Comparison of ENCODE assay signal across 19 cellular contexts in genomic region chr3:115785782-115786181, GRCh38.
DNase-seq lines count a peak whose midpoint lies in the region; ATAC-seq and TF ChIP-seq lines count a peak whose summit lies in the region.
"Had no signal": no experiment of that assay in that cellular context is flagged by ENCODE, and none has a peak within 500 bp of the region (broad histone marks: within the 10 kb centered on the region; RNA-seq: fewer than 3 reads in every experiment).

No MANE protein-coding gene starts in this region.

- H3K9me3 Mint-ChIP-seq in endodermal cell (peaks cover 3% of the 10 kb centered on the region), neural crest cell (no peaks in the 10 kb centered on the region)
- H3K9me3 Mint-ChIP-seq: activated naive CD4-positive, alpha-beta T cell treated with anti-CD3 and anti-CD28 coated beads for 36 hours; mesothelial cell of epicardium had no signal

- peak overlapping the region; percentile 51; the same call in 1 of the 2 replicates for H3K4ac ChIP-seq in IMR-90 (ENCODE audit: low read depth, low read length)

- H3K4me3 ChIP-seq in AG10803 (ENCODE audit: low read length) (peak overlapping the region; percentile 7; the same call in 1 of the 2 replicates), IMR-90 (ENCODE audit: insufficient read depth, low read depth, low read length) (no peak overlapping the region), endodermal cell (ENCODE audit: low read length) (no peak overlapping the region), coronary artery (no peak overlapping the region)
- H3K4me3 ChIP-seq: gastroesophageal sphincter had no signal

- H2AK9ac ChIP-seq in IMR-90 (replicated peaks; ENCODE audit: low read depth, low read length, poor library complexity), result no peak overlapping the region

- peak overlapping the region; percentile 84 for H2BK5ac ChIP-seq in IMR-90 (ENCODE audit: low read depth, low read length, poor library complexity, severe bottlenecking)

- TF ChIP-seq POLR2A in IMR-90 (IDR thresholded peaks at IDR 0.05; ENCODE audit: low read depth, low read length), result no peak

- no peak overlapping the region for H2AFZ ChIP-seq in IMR-90 (replicated peaks; ENCODE audit: low read length, poor library complexity)

- peaks cover 3% of the 10 kb centered on the region; the same call in 1 of the 2 replicates for H3K9me1 ChIP-seq in IMR-90 (ENCODE audit: insufficient read depth, low read length)

- H3K4me1 Mint-ChIP-seq in endodermal cell (peaks cover 20% of the 10 kb centered on the region), neural crest cell (peaks cover 35% of the 10 kb centered on the region)

- 0 out of 3 replicates have a peak overlapping the region, but pooled peaks have one; percentile 33 for H2BK15ac ChIP-seq in IMR-90 (ENCODE audit: low read depth, low read length)

- H4K20me1 ChIP-seq in IMR-90 (ENCODE audit: insufficient read depth, low read length), result no peaks in the 10 kb centered on the region

- peaks cover 11% of the 10 kb centered on the region for H3K4me1 ChIP-seq in IMR-90 (ENCODE audit: control insufficient read depth, insufficient read depth, low read length)
- H3K4me1 ChIP-seq in endodermal cell (ENCODE audit: control insufficient read depth, insufficient read depth, low read length), result peaks cover 6% of the 10 kb centered on the region

- H3K23ac ChIP-seq in IMR-90 (ENCODE audit: low read depth, low read length), result no peak overlapping the region

- H3K27ac ChIP-seq in IMR-90 (ENCODE audit: insufficient read depth, low read length) (no peak overlapping the region), endodermal cell (ENCODE audit: low read depth, low read length) (peak overlapping the region; percentile 74), coronary artery (peak overlapping the region in 1 of 2 donors; percentile 90)
- H3K27ac ChIP-seq: WERI-Rb-1 had no signal

- H2AK5ac ChIP-seq in IMR-90 (ENCODE audit: low read depth, low read length), result no peak overlapping the region

- peak overlapping the region; percentile 28; the same call in 1 of the 2 replicates for H2BK20ac ChIP-seq in IMR-90 (ENCODE audit: low read depth, low read length)

- H3K27ac Mint-ChIP-seq in endodermal cell (no peak overlapping the region), neural crest cell (ENCODE audit: unreplicated experiment) (no peak overlapping the region)

- no peak for ATAC-seq in IMR-90 (ENCODE audit: low read depth)
- ATAC-seq in GM19467 (IDR thresholded peaks at IDR 0.05; ENCODE audit: unreplicated experiment), result no peak
- no peak for ATAC-seq in GM19328 (IDR thresholded peaks at IDR 0.05; ENCODE audit: unreplicated experiment)
- ATAC-seq: gastroesophageal sphincter, left colon had no signal

- no peak overlapping the region; the same call in 1 of the 2 replicates for H3K56ac ChIP-seq in IMR-90 (ENCODE audit: extremely low read depth, insufficient read depth, low read length)

- H2BK120ac ChIP-seq in IMR-90 (ENCODE audit: low read depth, low read length), result peak overlapping the region; percentile 87

- CTCF ChIA-PET in IMR-90 (lab: Yijun Ruan, JAX), result interaction anchor here (1.5 kb wide), 1 partner anchor 35 kb away, joined by 4 read pairs; no protein-coding TSS in a partner anchor

- POLR2A ChIA-PET in IMR-90 (lab: Charles Lee; ENCODE audit: unreplicated experiment), result no interaction called here

- H3K18ac ChIP-seq in IMR-90 (ENCODE audit: low read depth, low read length), result peak overlapping the region; percentile 51; the same call in 1 of the 2 replicates

- H4K5ac ChIP-seq in IMR-90 (ENCODE audit: low read depth, low read length), result peak overlapping the region; percentile 19; the same call in 1 of the 2 replicates

- intact Hi-C loops in IMR-90 (cut with micrococcal nuclease), result loop anchor here (1.0 to 10.0 kb wide), 5 partner anchors 79 to 741 kb away; partner anchors contain the start of gene ZBTB20

- H3K14ac ChIP-seq in IMR-90 (replicated peaks; ENCODE audit: low read depth, low read length), result no peak overlapping the region

- H3K36me3 ChIP-seq in IMR-90 (ENCODE audit: control insufficient read depth, insufficient read depth, low read length) (no peaks in the 10 kb centered on the region), endodermal cell (ENCODE audit: control insufficient read depth, insufficient read depth, low read length) (no peaks in the 10 kb centered on the region)
- H3K36me3 ChIP-seq: gastroesophageal sphincter, WERI-Rb-1 had no signal

- H3K36me3 Mint-ChIP-seq in endodermal cell (ENCODE audit: low read depth), result peaks cover 2% of the 10 kb centered on the region
- H3K36me3 Mint-ChIP-seq in neural crest cell (ENCODE audit: low read depth), result no peaks in the 10 kb centered on the region
- H3K36me3 Mint-ChIP-seq: mesothelial cell of epicardium had no signal

- H3K9ac ChIP-seq in IMR-90 (ENCODE audit: low read depth, low read length), result no peak overlapping the region
- no peak overlapping the region for H3K9ac ChIP-seq in endodermal cell (ENCODE audit: extremely low read depth, low read length, poor library complexity, severe bottlenecking)

- TF ChIP-seq RAD21 in IMR-90 (IDR thresholded peaks at IDR 0.05; ENCODE audit: low read length), result no peak

- DNase-seq in AG10803 (ENCODE audit: low read depth), result peak; percentile 67
- no peak for DNase-seq in IMR-90
- DNase-seq in endodermal cell, result no peak
- no peak for DNase-seq in neural crest cell (ENCODE audit: low read depth, low spot score)
- no peak for DNase-seq in ACHN
- DNase-seq in coronary artery (ENCODE audit: low spot score), result no peak
- DNase-seq: activated CD4-positive, alpha-beta T cell treated with anti-CD3 and anti-CD28 coated beads, Interleukin-2, amount 50 U/mL, for 48 hours; activated naive CD4-positive, alpha-beta T cell treated with anti-CD3 and anti-CD28 coated beads for 36 hours; DMS79; KG1; left colon; NCI-H1092 treated with DMSO at 0.1 percent for 48 hours; NCI-H2107; NCI-H526 treated with DMSO at 0.1 percent for 48 hours; WERI-Rb-1 had no signal

- H3K4me3 Mint-ChIP-seq in endodermal cell (no peak overlapping the region), neural crest cell (peak overlapping the region; percentile 88)

- H3K79me1 ChIP-seq in IMR-90 (ENCODE audit: low read depth in 1 of 2, low read length in 2 of 2), result no peaks in the 10 kb centered on the region

- no CpG with 5 or more reads among the region's 4 CpGs for WGBS in IMR-90 (ENCODE audit: extremely low coverage in 2 of 2, insufficient read length in 1 of 2), 2 experiments
- 88 to 97% methylated on average over 2 to 4 of the region's 4 CpGs for WGBS in endodermal cell (ENCODE audit: insufficient coverage in 1 of 2, insufficient read length in 1 of 2), 2 experiments

- H3K27me3 ChIP-seq in IMR-90 (ENCODE audit: control insufficient read depth, insufficient read depth, low read length) (no peaks in the 10 kb centered on the region), endodermal cell (ENCODE audit: control insufficient read depth, insufficient read depth, low read length, poor library complexity, severe bottlenecking) (peaks cover 31% of the 10 kb centered on the region)
- H3K27me3 ChIP-seq: gastroesophageal sphincter had no signal

- in situ Hi-C loops in IMR-90 (cut with MboI; ENCODE audit: low sequenced_read_pairs), result no loop called here
- in situ Hi-C loops in ACHN (cut with HindIII; ENCODE audit: low pct_ligation_motif_present, low pct_unique_long_range_greater_than_20kb, low sequenced_read_pairs), result no loop called here

- no peak overlapping the region; a peak in 2 of 4 replicates for H4K8ac ChIP-seq in IMR-90 (ENCODE audit: low read depth in 2 of 2, low read length in 2 of 2)

- peak overlapping the region; percentile 20 for H4K91ac ChIP-seq in IMR-90 (ENCODE audit: insufficient read depth, low read depth, low read length)

- no peaks in the 10 kb centered on the region; the same call in 1 of the 2 replicates for H3K9me3 ChIP-seq in IMR-90 (ENCODE audit: control insufficient read depth, insufficient read depth, low read length)
- peaks cover 7% of the 10 kb centered on the region for H3K9me3 ChIP-seq in endodermal cell (ENCODE audit: control insufficient read depth, low read length)
- H3K9me3 ChIP-seq: gastroesophageal sphincter had no signal

- H3K27me3 Mint-ChIP-seq in endodermal cell (ENCODE audit: insufficient read depth) (peaks cover 12% of the 10 kb centered on the region), neural crest cell (ENCODE audit: low read depth) (no peaks in the 10 kb centered on the region)

- H3K4me2 ChIP-seq in IMR-90 (ENCODE audit: low read depth, low read length), result no peak overlapping the region

- BruUV-seq in IMR-90 (replicated peaks; lab: Mats Ljungman, UMichigan), result no TSS peak

- dilution Hi-C loops in IMR-90 (cut with HindIII; ENCODE audit: low sequenced_read_pairs, unreplicated experiment), result no loop called here

- TF ChIP-seq CTCF in AG10803 (conservative IDR thresholded peaks at IDR 0.05; ENCODE audit: low read length) (no peak), IMR-90 (conservative IDR thresholded peaks at IDR 0.05; ENCODE audit: low read depth, low read length) (no peak), endodermal cell (conservative IDR thresholded peaks at IDR 0.05) (no peak), neural crest cell (conservative IDR thresholded peaks at IDR 0.05) (no peak), coronary artery (IDR thresholded peaks at IDR 0.05) (no peak)

TF ChIP-seq in IMR-90, 13 proteins besides CTCF, POLR2A, EP300 and RAD21 (continues in another document):
- TF ChIP-seq FOS (IDR thresholded peaks at IDR 0.05; ENCODE audit: low read depth, low read length) (no peak), RFX5 (IDR thresholded peaks at IDR 0.05; ENCODE audit: low read depth, low read length) (no peak), NFE2L2 (IDR thresholded peaks at IDR 0.05; ENCODE audit: low read depth, low read length) (no peak), CHD1 (IDR thresholded peaks at IDR 0.05; ENCODE audit: low read depth, low read length) (no peak), MAFK (IDR thresholded peaks at IDR 0.05; ENCODE audit: low read depth, low read length) (no peak), CEBPB (IDR thresholded peaks at IDR 0.05; ENCODE audit: low read depth, low read length) (no peak), ELK1 (IDR thresholded peaks at IDR 0.05; ENCODE audit: borderline replicate concordance, low read depth, low read length) (no peak), BHLHE40 (IDR thresholded peaks at IDR 0.05; ENCODE audit: low read depth, low read length) (no peak), MXI1 (IDR thresholded peaks at IDR 0.05; ENCODE audit: borderline replicate concordance, low read depth, low read length) (no peak), SMC3 (IDR thresholded peaks at IDR 0.05; ENCODE audit: low read depth, low read length) (no peak)
